Comparison of ENCODE assay signal across 8 cellular contexts in genomic region chr13:27621116-27621365, GRCh38. TPM values are rescaled to one million over a fixed set of nuclear protein-coding genes. Genes with fewer than 3 reads are reported as not detected.
DNase-seq lines count a peak whose midpoint lies in the region; ATAC-seq and TF ChIP-seq lines count a peak whose summit lies in the region.

No MANE protein-coding gene starts in this region.

- peak overlapping the region; percentile 92 for H4K8ac ChIP-seq in trophoblast cell (ENCODE audit: low read depth, low read length)

- peak overlapping the region; percentile 96 for H3K18ac ChIP-seq in trophoblast cell (ENCODE audit: low read length)

- H2AFZ ChIP-seq in trophoblast cell (ENCODE audit: insufficient read depth, low read length, poor library complexity), result peak overlapping the region; percentile 75

- H2BK12ac ChIP-seq in trophoblast cell (ENCODE audit: low read length), result peak overlapping the region; percentile 69

- peak overlapping the region; percentile 92 for H2BK120ac ChIP-seq in trophoblast cell (ENCODE audit: insufficient read depth, low read length, poor library complexity)

- H3K27me3 ChIP-seq in Peyer's patch, result no peaks in the 10 kb centered on the region
- no peaks in the 10 kb centered on the region for H3K27me3 ChIP-seq in trophoblast cell (ENCODE audit: insufficient read depth, low read length)

- H3K79me2 ChIP-seq in trophoblast cell (ENCODE audit: control insufficient read depth, insufficient read depth, low read length, poor library complexity), result peaks cover 17% of the 10 kb centered on the region

- peaks cover 0 to 22% (median 5%) of the 10 kb centered on the region in 4 donors for H3K4me1 ChIP-seq in Peyer's patch
- peaks cover 2 to 10% of the 10 kb centered on the region in 2 experiments for H3K4me1 ChIP-seq in trophoblast cell (ENCODE audit: control insufficient read depth in 1 of 2, insufficient read depth in 2 of 2, low read length in 2 of 2)

- TF ChIP-seq POLR2A in Peyer's patch (IDR thresholded peaks at IDR 0.05), result no peak

- peak overlapping the region; percentile 91 for H3K4ac ChIP-seq in trophoblast cell (ENCODE audit: low read depth, low read length)

- no peak overlapping the region for H3K23ac ChIP-seq in trophoblast cell (ENCODE audit: low read length)

- peak overlapping the region; percentile 69 to 98 (median 86) for H3K4me3 ChIP-seq in Peyer's patch
- peak overlapping the region; percentile 90 for H3K4me3 ChIP-seq in epithelial cell of proximal tubule (ENCODE audit: low read depth, low read length)
- H3K4me3 ChIP-seq in trophoblast cell (ENCODE audit: low read depth, low read length), result peak overlapping the region; percentile 98

- peaks cover 20% of the 10 kb centered on the region for H3K79me1 ChIP-seq in trophoblast cell (ENCODE audit: low read length)

- DNase-seq in NCI-H2029 (lab: John Stamatoyannopoulos, UW) (peak; percentile 58), NCI-H2029 treated with DMSO at 0.1 percent for 48 hours (lab: John Stamatoyannopoulos, UW) (no peak), Peyer's patch (no peak), epithelial cell of proximal tubule (ENCODE audit: low read depth) (no peak), trophoblast cell (no peak), NCI-H1417 treated with DMSO at 0.1 percent for 48 hours (lab: John Stamatoyannopoulos, UW) (no peak)
- DNase-seq in stimulated activated CD4-positive, alpha-beta T cell treated with anti-CD3 and anti-CD28 coated beads, Interleukin-4, amount 100 ng/mL, for 4 hours, result no peak

- H4K12ac ChIP-seq in trophoblast cell (ENCODE audit: low read depth, low read length), result peak overlapping the region; percentile 90

- H3K9me3 ChIP-seq in Peyer's patch, result no peaks in the 10 kb centered on the region
- H3K9me3 ChIP-seq in trophoblast cell (ENCODE audit: insufficient read depth, low read depth, low read length), result no peaks in the 10 kb centered on the region

- peak overlapping the region; percentile 81 for H3K9ac ChIP-seq in trophoblast cell (ENCODE audit: low read length)

- peak overlapping the region; percentile 73 for H3K4me2 ChIP-seq in trophoblast cell (ENCODE audit: low read length)

- peak overlapping the region; percentile 77 for H2AK5ac ChIP-seq in trophoblast cell (ENCODE audit: low read length)

- peak overlapping the region; percentile 85 for H2BK5ac ChIP-seq in trophoblast cell (ENCODE audit: low read depth, low read length, poor library complexity)

- no CpG with 5 or more reads among the region's 8 CpGs for WGBS in trophoblast cell (ENCODE audit: extremely low coverage, insufficient coverage, insufficient read length)

- no peak for TF ChIP-seq CTCF in Peyer's patch (IDR thresholded peaks at IDR 0.05)
- TF ChIP-seq CTCF in epithelial cell of proximal tubule (conservative IDR thresholded peaks at IDR 0.05; ENCODE audit: low read depth, low read length), result no peak

- H3K36me3 ChIP-seq in Peyer's patch, result no peaks in the 10 kb centered on the region
- peaks cover 0 to 7% of the 10 kb centered on the region in 2 experiments for H3K36me3 ChIP-seq in trophoblast cell (ENCODE audit: control insufficient read depth in 1 of 2, insufficient read depth in 2 of 2, low read length in 2 of 2)

- H3K14ac ChIP-seq in trophoblast cell (ENCODE audit: low read length), result peak overlapping the region; percentile 95

- peak overlapping the region; percentile 97 for H4K91ac ChIP-seq in trophoblast cell (ENCODE audit: low read depth, low read length)

- peak overlapping the region; percentile 96 to 99 (median 98) for H3K27ac ChIP-seq in Peyer's patch
- H3K27ac ChIP-seq in trophoblast cell (ENCODE audit: low read depth, low read length), result peak overlapping the region; percentile 99

- no peak for ATAC-seq in HG02798 (IDR thresholded peaks at IDR 0.05; ENCODE audit: poor library complexity, unreplicated experiment)

RNA-seq across cellular contexts. Expression of gene POLR1D, which starts 0.7 kb away (rescaled TPM):
- 100 to 1,000 TPM in 1 of 4 donors, 10 to 100 TPM in 3; 83.3 to 104 (median 90.5) TPM for total RNA-seq in Peyer's patch
- total RNA-seq in epithelial cell of proximal tubule, result 104 and 125 TPM in 2 replicates
- 173 and 176 TPM in 2 replicates for polyA plus RNA-seq in trophoblast cell (2013)

RNA-seq across cellular contexts. Expression of gene LNX2, which starts 0.7 kb away (rescaled TPM):
- total RNA-seq in Peyer's patch (10 to 100 TPM; 12.4 to 39.6 (median 25.6) TPM), epithelial cell of proximal tubule (4.7 and 9.0 TPM in 2 replicates)
- polyA plus RNA-seq in trophoblast cell (2013), result 7.8 and 7.9 TPM in 2 replicates
